21 cellular contexts compared by ENCODE assay signal in genomic region chr13:111051656-111052232, GRCh38.
DNase-seq lines count a peak whose midpoint lies in the region; ATAC-seq and TF ChIP-seq lines count a peak whose summit lies in the region.
"Had no signal": no experiment of that assay in that cellular context is flagged by ENCODE, and none has a peak within 500 bp of the region (broad histone marks: within the 10 kb centered on the region; RNA-seq: fewer than 3 reads in every experiment).

No MANE protein-coding gene starts in this region.

- H3K9me3 ChIP-seq in right atrium auricular region (no peaks in the 10 kb centered on the region), SK-N-MC (ENCODE audit: low read depth, low read length) (no peaks in the 10 kb centered on the region), lung (ENCODE audit: control insufficient read depth in 2 of 2, insufficient read depth in 1 of 2, low read length in 1 of 2) (no peaks in the 10 kb centered on the region)
- H3K9me3 ChIP-seq: BLaER1, MG63 had no signal

- WGBS in lung, 2 donors, result 85 to 88% methylated on average over 19 to 20 of the region's 21 CpGs

- no peak overlapping the region for H3K4me3 ChIP-seq in right atrium auricular region
- 0 out of 2 replicates have a peak overlapping the region, but pooled peaks have one; percentile 49 for H3K4me3 ChIP-seq in SK-N-MC
- no peak overlapping the region for H3K4me3 ChIP-seq in lung
- H3K4me3 ChIP-seq: BLaER1, MG63 had no signal

- ATAC-seq in lung (ENCODE audit: insufficient read depth, low FRiP score) (no peak), HG03439 (IDR thresholded peaks at IDR 0.05; ENCODE audit: unreplicated experiment) (no peak)
- ATAC-seq in stimulated activated naive CD8-positive, alpha-beta T cell treated with anti-CD3 and anti-CD28 coated beads, Interleukin-15, Interleukin-2, amounts not matched to agents 100 U/mL and 50 U/mL, for 24 hours, result no peak
- ATAC-seq: SK-N-SH treated with all-trans-retinoic acid at 6 μM for 48 hours had no signal

- H3K9ac ChIP-seq in SK-N-MC (ENCODE audit: insufficient read length), result no peak overlapping the region
- H3K9ac ChIP-seq: BLaER1 had no signal

- H3K36me3 ChIP-seq in right atrium auricular region (no peaks in the 10 kb centered on the region), SK-N-MC (ENCODE audit: insufficient read depth, low read length) (no peaks in the 10 kb centered on the region), lung (ENCODE audit: control insufficient read depth in 2 of 2, insufficient read depth in 2 of 2, low read length in 2 of 2) (no peaks in the 10 kb centered on the region)
- H3K36me3 ChIP-seq: BLaER1, MG63 had no signal

- no peak overlapping the region for H3K27ac ChIP-seq in right atrium auricular region
- H3K27ac ChIP-seq in SK-N-MC, result no peak overlapping the region
- no peak overlapping the region for H3K27ac ChIP-seq in lung (ENCODE audit: low read depth in 1 of 2, low read length in 1 of 2)
- H3K27ac ChIP-seq: BLaER1 had no signal

- H3K27me3 ChIP-seq in right atrium auricular region (no peaks in the 10 kb centered on the region), lung (ENCODE audit: control insufficient read depth, insufficient read depth) (no peaks in the 10 kb centered on the region)
- H3K27me3 ChIP-seq: BLaER1, MG63 had no signal

- no peak for TF ChIP-seq CTCF in right atrium auricular region (IDR thresholded peaks at IDR 0.05)
- TF ChIP-seq CTCF in lung (IDR thresholded peaks at IDR 0.05; ENCODE audit: control extremely low read depth, extremely low read depth), result no peak

- DNase-seq in right atrium auricular region (ENCODE audit: low spot score), result peak; percentile 40
- no peak for DNase-seq in cardiac septum (ENCODE audit: low spot score)
- DNase-seq in NCI-H1930 (lab: John Stamatoyannopoulos, UW), result peak; percentile 49 to 64
- DNase-seq in SK-N-MC (ENCODE audit: low read depth, low spot score), result no peak
- DNase-seq in lung (ENCODE audit: low spot score), result peak; percentile 9
- DNase-seq in NCI-H1105 (lab: John Stamatoyannopoulos, UW), result no peak
- no peak for DNase-seq in stimulated activated naive CD8-positive, alpha-beta T cell treated with anti-CD3 and anti-CD28 coated beads, Interleukin-15, Interleukin-2, amounts not matched to agents 100 U/mL and 50 U/mL, for 24 hours
- DNase-seq: CD4-positive, alpha-beta memory T cell; DMS153; GDM1; Kasumi-1; MG63; NCI-H1048; NCI-H1436; NCI-H2029 treated with DMSO at 0.1 percent for 48 hours; NCI-H510A; NCI-H748 treated with DMSO at 0.1 percent for 48 hours; Right ventricle myocardium superior had no signal

- intact Hi-C loops in cardiac septum (cut with DNase I), result no loop called here

- H3K4me1 ChIP-seq in right atrium auricular region (peaks cover 0 to 13% of the 10 kb centered on the region in 2 donors), lung (ENCODE audit: control insufficient read depth in 2 of 2, insufficient read depth in 2 of 2, low read length in 2 of 2) (no peaks in the 10 kb centered on the region)

Comparison
In these comparisons a context has a peak if more than half of its experiments do, and no peak if none do; other contexts are left out.
1. DNase-seq: peak in right atrium auricular region (single experiment), NCI-H1930 (2 of 2) and lung (single experiment); none in cardiac septum (single experiment), SK-N-MC (single experiment), NCI-H1105 (single experiment) and stimulated activated naive CD8-positive, alpha-beta T cell treated with anti-CD3 and anti-CD28 coated beads, Interleukin-15, Interleukin-2, amounts not matched to agents 100 U/mL and 50 U/mL, for 24 hours (single experiment).